Comparison of ENCODE assay signal across 1 cellular context in genomic region chr10:59037506-59037905, GRCh38.
A peak's percentile ranks its signal among the peaks of the same experiment; 100 is the strongest.
TF ChIP-seq lines count a peak whose summit lies in the region.

No MANE protein-coding gene starts in this region.

TF ChIP-seq in HepG2, 621 proteins besides CTCF, POLR2A, EP300 and RAD21 (continued from another document and continues in another):
- TF ChIP-seq SOX13 (IDR thresholded peaks at IDR 0.05) (peak; percentile 60; the same call in 1 of the 2 replicates), SOX13 (CRISPR knock-in tag; conservative IDR thresholded peaks at IDR 0.05 in 1 of 2, IDR thresholded peaks at IDR 0.05 in 1 of 2) (peak in 1 of 2 experiments; percentile 94; a peak in 2 of 4 replicates), IRX3 (CRISPR knock-in tag; IDR thresholded peaks at IDR 0.05; ENCODE audit: borderline replicate concordance, low read depth) (no peak), ZNF224 (CRISPR knock-in tag; IDR thresholded peaks at IDR 0.05) (no peak), ZNF281 (CRISPR knock-in tag; IDR thresholded peaks at IDR 0.05; ENCODE audit: borderline replicate concordance) (no peak), CREM (IDR thresholded peaks at IDR 0.05) (peak; percentile 79), CREM (CRISPR knock-in tag; IDR thresholded peaks at IDR 0.05) (no peak), ZNF510 (CRISPR knock-in tag; IDR thresholded peaks at IDR 0.05; ENCODE audit: low read depth) (no peak), TRIM24 (CRISPR knock-in tag; IDR thresholded peaks at IDR 0.05) (no peak), ZNF121 (CRISPR knock-in tag; IDR thresholded peaks at IDR 0.05) (no peak), ZNF672 (CRISPR knock-in tag; IDR thresholded peaks at IDR 0.05) (no peak), RBM39 (IDR thresholded peaks at IDR 0.05; ENCODE audit: low read depth, low read length, poor library complexity, severe bottlenecking) (no peak), ZNF530 (CRISPR knock-in tag; IDR thresholded peaks at IDR 0.05; ENCODE audit: low read depth) (no peak), NFE2L2 (IDR thresholded peaks at IDR 0.05; ENCODE audit: low read length) (no peak), ZNF777 (CRISPR knock-in tag; IDR thresholded peaks at IDR 0.05) (no peak), RARG (CRISPR knock-in tag; IDR thresholded peaks at IDR 0.05; ENCODE audit: low read depth) (no peak), YY1 (IDR thresholded peaks at IDR 0.05; ENCODE audit: insufficient read depth, insufficient replicate concordance, low read depth, low read length) (no peak), ZNF850 (CRISPR knock-in tag; conservative IDR thresholded peaks at IDR 0.05) (no peak), STAG1 (CRISPR knock-in tag; IDR thresholded peaks at IDR 0.05) (no peak), PHF5A (CRISPR knock-in tag; IDR thresholded peaks at IDR 0.05; ENCODE audit: low read depth, unreplicated experiment) (no peak), SMARCE1 (IDR thresholded peaks at IDR 0.05; ENCODE audit: borderline replicate concordance) (no peak), MED13 (CRISPR knock-in tag; IDR thresholded peaks at IDR 0.05) (no peak), XRCC5 (optimal IDR thresholded peaks at IDR 0.05; ENCODE audit: low read length) (no peak), NPAS2 (CRISPR knock-in tag; IDR thresholded peaks at IDR 0.05; ENCODE audit: borderline replicate concordance) (no peak), ZNF605 (CRISPR knock-in tag; IDR thresholded peaks at IDR 0.05) (no peak), ZNF792 (CRISPR knock-in tag; IDR thresholded peaks at IDR 0.05) (peak; percentile 99), DNMT1 (CRISPR knock-in tag; IDR thresholded peaks at IDR 0.05) (no peak), XBP1 (CRISPR knock-in tag; IDR thresholded peaks at IDR 0.05) (no peak), ZNF589 (CRISPR knock-in tag; conservative IDR thresholded peaks at IDR 0.05) (no peak), ZNF564 (CRISPR knock-in tag; IDR thresholded peaks at IDR 0.05) (no peak), HMGA1 (CRISPR knock-in tag; conservative IDR thresholded peaks at IDR 0.05) (no peak), RBFOX2 (IDR thresholded peaks at IDR 0.05; ENCODE audit: low read depth, low read length) (no peak)
- TF ChIP-seq, protein P1, sequence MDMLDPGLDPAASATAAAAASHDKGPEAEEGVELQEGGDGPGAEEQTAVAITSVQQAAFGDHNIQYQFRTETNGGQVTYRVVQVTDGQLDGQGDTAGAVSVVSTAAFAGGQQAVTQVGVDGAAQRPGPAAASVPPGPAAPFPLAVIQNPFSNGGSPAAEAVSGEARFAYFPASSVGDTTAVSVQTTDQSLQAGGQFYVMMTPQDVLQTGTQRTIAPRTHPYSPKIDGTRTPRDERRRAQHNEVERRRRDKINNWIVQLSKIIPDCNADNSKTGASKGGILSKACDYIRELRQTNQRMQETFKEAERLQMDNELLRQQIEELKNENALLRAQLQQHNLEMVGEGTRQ (IDR thresholded peaks at IDR 0.05; ENCODE audit: low read depth, low read length): no peak
- TF ChIP-seq, protein P1 (CRISPR knock-in tag; IDR thresholded peaks at IDR 0.05; ENCODE audit: borderline replicate concordance): no peak
- TF ChIP-seq, protein P2, sequence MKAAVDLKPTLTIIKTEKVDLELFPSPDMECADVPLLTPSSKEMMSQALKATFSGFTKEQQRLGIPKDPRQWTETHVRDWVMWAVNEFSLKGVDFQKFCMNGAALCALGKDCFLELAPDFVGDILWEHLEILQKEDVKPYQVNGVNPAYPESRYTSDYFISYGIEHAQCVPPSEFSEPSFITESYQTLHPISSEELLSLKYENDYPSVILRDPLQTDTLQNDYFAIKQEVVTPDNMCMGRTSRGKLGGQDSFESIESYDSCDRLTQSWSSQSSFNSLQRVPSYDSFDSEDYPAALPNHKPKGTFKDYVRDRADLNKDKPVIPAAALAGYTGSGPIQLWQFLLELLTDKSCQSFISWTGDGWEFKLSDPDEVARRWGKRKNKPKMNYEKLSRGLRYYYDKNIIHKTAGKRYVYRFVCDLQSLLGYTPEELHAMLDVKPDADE (CRISPR knock-in tag; IDR thresholded peaks at IDR 0.05): no peak
- TF ChIP-seq, protein P3, sequence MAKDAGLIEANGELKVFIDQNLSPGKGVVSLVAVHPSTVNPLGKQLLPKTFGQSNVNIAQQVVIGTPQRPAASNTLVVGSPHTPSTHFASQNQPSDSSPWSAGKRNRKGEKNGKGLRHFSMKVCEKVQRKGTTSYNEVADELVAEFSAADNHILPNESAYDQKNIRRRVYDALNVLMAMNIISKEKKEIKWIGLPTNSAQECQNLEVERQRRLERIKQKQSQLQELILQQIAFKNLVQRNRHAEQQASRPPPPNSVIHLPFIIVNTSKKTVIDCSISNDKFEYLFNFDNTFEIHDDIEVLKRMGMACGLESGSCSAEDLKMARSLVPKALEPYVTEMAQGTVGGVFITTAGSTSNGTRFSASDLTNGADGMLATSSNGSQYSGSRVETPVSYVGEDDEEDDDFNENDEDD (CRISPR knock-in tag; IDR thresholded peaks at IDR 0.05; ENCODE audit: borderline replicate concordance): no peak
- TF ChIP-seq, protein P4, sequence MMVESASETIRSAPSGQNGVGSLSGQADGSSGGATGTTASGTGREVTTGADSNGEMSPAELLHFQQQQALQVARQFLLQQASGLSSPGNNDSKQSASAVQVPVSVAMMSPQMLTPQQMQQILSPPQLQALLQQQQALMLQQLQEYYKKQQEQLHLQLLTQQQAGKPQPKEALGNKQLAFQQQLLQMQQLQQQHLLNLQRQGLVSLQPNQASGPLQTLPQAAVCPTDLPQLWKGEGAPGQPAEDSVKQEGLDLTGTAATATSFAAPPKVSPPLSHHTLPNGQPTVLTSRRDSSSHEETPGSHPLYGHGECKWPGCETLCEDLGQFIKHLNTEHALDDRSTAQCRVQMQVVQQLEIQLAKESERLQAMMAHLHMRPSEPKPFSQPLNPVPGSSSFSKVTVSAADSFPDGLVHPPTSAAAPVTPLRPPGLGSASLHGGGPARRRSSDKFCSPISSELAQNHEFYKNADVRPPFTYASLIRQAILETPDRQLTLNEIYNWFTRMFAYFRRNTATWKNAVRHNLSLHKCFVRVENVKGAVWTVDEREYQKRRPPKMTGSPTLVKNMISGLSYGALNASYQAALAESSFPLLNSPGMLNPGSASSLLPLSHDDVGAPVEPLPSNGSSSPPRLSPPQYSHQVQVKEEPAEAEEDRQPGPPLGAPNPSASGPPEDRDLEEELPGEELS (CRISPR knock-in tag; IDR thresholded peaks at IDR 0.05): peak; percentile 75
- TF ChIP-seq, protein P5, sequence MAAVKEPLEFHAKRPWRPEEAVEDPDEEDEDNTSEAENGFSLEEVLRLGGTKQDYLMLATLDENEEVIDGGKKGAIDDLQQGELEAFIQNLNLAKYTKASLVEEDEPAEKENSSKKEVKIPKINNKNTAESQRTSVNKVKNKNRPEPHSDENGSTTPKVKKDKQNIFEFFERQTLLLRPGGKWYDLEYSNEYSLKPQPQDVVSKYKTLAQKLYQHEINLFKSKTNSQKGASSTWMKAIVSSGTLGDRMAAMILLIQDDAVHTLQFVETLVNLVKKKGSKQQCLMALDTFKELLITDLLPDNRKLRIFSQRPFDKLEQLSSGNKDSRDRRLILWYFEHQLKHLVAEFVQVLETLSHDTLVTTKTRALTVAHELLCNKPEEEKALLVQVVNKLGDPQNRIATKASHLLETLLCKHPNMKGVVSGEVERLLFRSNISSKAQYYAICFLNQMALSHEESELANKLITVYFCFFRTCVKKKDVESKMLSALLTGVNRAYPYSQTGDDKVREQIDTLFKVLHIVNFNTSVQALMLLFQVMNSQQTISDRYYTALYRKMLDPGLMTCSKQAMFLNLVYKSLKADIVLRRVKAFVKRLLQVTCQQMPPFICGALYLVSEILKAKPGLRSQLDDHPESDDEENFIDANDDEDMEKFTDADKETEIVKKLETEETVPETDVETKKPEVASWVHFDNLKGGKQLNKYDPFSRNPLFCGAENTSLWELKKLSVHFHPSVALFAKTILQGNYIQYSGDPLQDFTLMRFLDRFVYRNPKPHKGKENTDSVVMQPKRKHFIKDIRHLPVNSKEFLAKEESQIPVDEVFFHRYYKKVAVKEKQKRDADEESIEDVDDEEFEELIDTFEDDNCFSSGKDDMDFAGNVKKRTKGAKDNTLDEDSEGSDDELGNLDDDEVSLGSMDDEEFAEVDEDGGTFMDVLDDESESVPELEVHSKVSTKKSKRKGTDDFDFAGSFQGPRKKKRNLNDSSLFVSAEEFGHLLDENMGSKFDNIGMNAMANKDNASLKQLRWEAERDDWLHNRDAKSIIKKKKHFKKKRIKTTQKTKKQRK (IDR thresholded peaks at IDR 0.05; ENCODE audit: low read length): no peak
- TF ChIP-seq, protein P6, sequence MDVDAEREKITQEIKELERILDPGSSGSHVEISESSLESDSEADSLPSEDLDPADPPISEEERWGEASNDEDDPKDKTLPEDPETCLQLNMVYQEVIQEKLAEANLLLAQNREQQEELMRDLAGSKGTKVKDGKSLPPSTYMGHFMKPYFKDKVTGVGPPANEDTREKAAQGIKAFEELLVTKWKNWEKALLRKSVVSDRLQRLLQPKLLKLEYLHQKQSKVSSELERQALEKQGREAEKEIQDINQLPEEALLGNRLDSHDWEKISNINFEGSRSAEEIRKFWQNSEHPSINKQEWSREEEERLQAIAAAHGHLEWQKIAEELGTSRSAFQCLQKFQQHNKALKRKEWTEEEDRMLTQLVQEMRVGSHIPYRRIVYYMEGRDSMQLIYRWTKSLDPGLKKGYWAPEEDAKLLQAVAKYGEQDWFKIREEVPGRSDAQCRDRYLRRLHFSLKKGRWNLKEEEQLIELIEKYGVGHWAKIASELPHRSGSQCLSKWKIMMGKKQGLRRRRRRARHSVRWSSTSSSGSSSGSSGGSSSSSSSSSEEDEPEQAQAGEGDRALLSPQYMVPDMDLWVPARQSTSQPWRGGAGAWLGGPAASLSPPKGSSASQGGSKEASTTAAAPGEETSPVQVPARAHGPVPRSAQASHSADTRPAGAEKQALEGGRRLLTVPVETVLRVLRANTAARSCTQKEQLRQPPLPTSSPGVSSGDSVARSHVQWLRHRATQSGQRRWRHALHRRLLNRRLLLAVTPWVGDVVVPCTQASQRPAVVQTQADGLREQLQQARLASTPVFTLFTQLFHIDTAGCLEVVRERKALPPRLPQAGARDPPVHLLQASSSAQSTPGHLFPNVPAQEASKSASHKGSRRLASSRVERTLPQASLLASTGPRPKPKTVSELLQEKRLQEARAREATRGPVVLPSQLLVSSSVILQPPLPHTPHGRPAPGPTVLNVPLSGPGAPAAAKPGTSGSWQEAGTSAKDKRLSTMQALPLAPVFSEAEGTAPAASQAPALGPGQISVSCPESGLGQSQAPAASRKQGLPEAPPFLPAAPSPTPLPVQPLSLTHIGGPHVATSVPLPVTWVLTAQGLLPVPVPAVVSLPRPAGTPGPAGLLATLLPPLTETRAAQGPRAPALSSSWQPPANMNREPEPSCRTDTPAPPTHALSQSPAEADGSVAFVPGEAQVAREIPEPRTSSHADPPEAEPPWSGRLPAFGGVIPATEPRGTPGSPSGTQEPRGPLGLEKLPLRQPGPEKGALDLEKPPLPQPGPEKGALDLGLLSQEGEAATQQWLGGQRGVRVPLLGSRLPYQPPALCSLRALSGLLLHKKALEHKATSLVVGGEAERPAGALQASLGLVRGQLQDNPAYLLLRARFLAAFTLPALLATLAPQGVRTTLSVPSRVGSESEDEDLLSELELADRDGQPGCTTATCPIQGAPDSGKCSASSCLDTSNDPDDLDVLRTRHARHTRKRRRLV (CRISPR knock-in tag; IDR thresholded peaks at IDR 0.05): no peak
- TF ChIP-seq, protein P7, sequence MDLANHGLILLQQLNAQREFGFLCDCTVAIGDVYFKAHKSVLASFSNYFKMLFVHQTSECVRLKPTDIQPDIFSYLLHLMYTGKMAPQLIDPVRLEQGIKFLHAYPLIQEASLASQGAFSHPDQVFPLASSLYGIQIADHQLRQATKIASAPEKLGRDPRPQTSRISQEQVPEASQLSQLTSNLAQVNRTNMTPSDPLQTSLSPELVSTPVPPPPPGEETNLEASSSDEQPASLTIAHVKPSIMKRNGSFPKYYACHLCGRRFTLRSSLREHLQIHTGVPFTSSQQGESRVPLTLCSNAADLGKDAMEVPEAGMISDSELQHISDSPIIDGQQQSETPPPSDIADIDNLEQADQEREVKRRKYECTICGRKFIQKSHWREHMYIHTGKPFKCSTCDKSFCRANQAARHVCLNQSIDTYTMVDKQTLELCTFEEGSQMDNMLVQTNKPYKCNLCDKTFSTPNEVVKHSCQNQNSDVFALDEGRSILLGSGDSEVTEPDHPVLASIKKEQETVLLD (CRISPR knock-in tag; IDR thresholded peaks at IDR 0.05; ENCODE audit: low read depth): no peak
- TF ChIP-seq, protein P8, sequence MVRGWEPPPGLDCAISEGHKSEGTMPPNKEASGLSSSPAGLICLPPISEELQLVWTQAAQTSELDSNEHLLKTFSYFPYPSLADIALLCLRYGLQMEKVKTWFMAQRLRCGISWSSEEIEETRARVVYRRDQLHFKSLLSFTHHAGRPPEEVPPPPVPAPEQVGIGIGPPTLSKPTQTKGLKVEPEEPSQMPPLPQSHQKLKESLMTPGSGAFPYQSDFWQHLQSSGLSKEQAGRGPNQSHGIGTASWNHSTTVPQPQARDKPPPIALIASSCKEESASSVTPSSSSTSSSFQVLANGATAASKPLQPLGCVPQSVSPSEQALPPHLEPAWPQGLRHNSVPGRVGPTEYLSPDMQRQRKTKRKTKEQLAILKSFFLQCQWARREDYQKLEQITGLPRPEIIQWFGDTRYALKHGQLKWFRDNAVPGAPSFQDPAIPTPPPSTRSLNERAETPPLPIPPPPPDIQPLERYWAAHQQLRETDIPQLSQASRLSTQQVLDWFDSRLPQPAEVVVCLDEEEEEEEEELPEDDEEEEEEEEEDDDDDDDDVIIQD (CRISPR knock-in tag; IDR thresholded peaks at IDR 0.05; ENCODE audit: low read depth): 0 out of 2 replicates have a peak, but pooled peaks have one; percentile 53
